8 cellular contexts compared by ENCODE assay signal in the genomic region with DNA sequence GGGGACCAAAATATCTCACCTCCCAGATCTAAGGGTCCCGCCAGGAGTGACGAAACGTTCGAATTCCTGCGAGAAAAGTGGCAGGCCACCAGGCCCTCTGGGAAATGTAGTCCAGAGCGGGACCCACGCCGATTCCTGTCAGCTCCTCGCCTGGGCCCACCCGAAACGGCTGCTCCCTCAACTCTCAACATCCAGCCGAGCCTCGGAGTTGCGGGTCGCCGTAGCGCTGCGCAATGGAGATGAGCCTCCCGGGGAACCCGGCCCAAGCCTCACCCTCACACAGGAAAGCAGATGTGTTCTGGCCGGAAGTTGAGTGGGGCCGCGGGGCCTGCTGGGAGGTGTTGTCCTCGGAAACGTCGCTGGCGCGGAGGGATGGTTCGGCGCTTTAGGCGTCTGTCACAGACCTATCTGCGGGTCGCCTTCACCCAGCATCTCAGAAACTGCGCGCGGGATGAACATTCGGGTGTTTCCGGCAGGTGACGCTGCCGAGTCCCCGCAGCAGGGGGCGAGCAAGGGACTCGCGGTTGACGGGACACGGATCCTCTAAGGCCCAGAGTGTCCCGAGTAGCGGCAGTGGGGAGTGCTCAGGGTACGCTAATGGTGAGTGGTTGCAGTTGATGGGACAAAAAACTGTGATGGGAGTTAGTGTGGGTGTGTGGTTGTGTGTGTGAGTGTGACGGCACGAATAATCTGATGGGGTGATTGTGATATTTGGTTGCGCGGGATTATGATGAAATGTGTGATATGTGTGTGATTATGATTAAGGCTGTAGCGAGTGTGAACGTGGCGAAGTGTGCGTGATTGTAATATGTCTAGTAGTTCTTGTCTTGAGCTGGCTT. TPM values are rescaled to one million over a fixed set of nuclear protein-coding genes. Genes with fewer than 3 reads are reported as not detected.
A peak's percentile ranks its signal among the peaks of the same experiment; 100 is the strongest.
DNase-seq lines count a peak whose midpoint lies in the region; TF ChIP-seq lines count a peak whose summit lies in the region.

A gene (plus strand): TSS at position 341 of the 839 bp plus-strand sequence. CDS start 6,439 bp downstream, outside the sequence.
A gene (minus strand): TSS at position 300 of the 839 bp plus-strand sequence. CDS start 1,124 bp downstream, outside the sequence.

- DNase-seq in ELR (ENCODE audit: low read depth): peak; percentile 91
- DNase-seq in H4 (ENCODE audit: low spot score): peak; percentile 61
- peak; percentile 84 for DNase-seq in NB4 (ENCODE audit: low read depth)
- peak; percentile 88 for DNase-seq in T-helper 22 cell (ENCODE audit: low read depth)
- DNase-seq in astrocyte of the cerebellum (ENCODE audit: low read depth): peak; percentile 72
- DNase-seq in hepatic stellate cell (ENCODE audit: low spot score): peak; percentile 85
- DNase-seq in putamen (ENCODE audit: low spot score): peak; percentile 89
- peak; percentile 80 to 83 for DNase-seq in uterus

- H3K27ac ChIP-seq in uterus: peak within 1 kb of the TSS; percentile 90 to 91

- no peaks in the 10 kb centered on the region for H3K4me1 ChIP-seq in uterus

- no peaks in the 10 kb centered on the region for H3K27me3 ChIP-seq in uterus

- no peaks in the 10 kb centered on the region for H3K9me3 ChIP-seq in uterus

- in situ Hi-C loops in astrocyte of the cerebellum (cut with HindIII; ENCODE audit: low sequenced_read_pairs): no loop called here

- intact Hi-C loops in uterus (cut with DNase I; ENCODE audit: low total_unique reads): no loop called here

- H3K36me3 ChIP-seq in uterus: no peaks in the 10 kb centered on the region

- TF ChIP-seq POLR2A in NB4 (IDR thresholded peaks at IDR 0.05; ENCODE audit: extremely low read depth, insufficient read length) (no peak), uterus (IDR thresholded peaks at IDR 0.05) (peak; percentile 9 to 11)

- H3K4me3 ChIP-seq in NB4 (ENCODE audit: low read depth, low read length) (peak within 1 kb of the TSS; percentile 69), astrocyte of the cerebellum (ENCODE audit: low read depth, low read length) (peak within 1 kb of the TSS; percentile 86), uterus (peak within 1 kb of the TSS; percentile 68 to 69)

- TF ChIP-seq CTCF in NB4 (IDR thresholded peaks at IDR 0.05; ENCODE audit: low read depth, low read length) (peak; percentile 16), astrocyte of the cerebellum (IDR thresholded peaks at IDR 0.05; ENCODE audit: low read depth, low read length, missing control alignments) (peak; percentile 67), uterus (IDR thresholded peaks at IDR 0.05) (peak; percentile 27 to 55 (median 47))

RNA-seq across cellular contexts. Expression of the first gene that starts in this region (rescaled TPM):
- 3.0 and 4.6 TPM in 2 replicates for total RNA-seq in H4 (2014; rRNA removed; shearing (Covaris generic))
- 10 to 100 TPM in 3 of 4 donors, 1 to 10 TPM in 1; 2.4 to 34.0 (median 15.5) TPM for total RNA-seq in uterus

RNA-seq across cellular contexts. Expression of the second gene that starts in this region (rescaled TPM):
- 0.91 TPM in 1 of 2 replicates, not detected in the other for total RNA-seq in H4 (2014; rRNA removed; shearing (Covaris generic))
- total RNA-seq in uterus: 10 to 100 TPM in 1 of 4 donors, 1 to 10 TPM in 3; 2.1 to 11.5 (median 5.1) TPM

Comparison
In these comparisons a context has a peak if more than half of its experiments do, and no peak if none do; other contexts are left out.
1. Peak in every context shown above with its lines: DNase-seq, H3K4me3 ChIP-seq and H3K27ac ChIP-seq.
2. CTCF ChIP-seq: peak in every context shown above with its lines; median percentile 67 in astrocyte of the cerebellum; 47 in uterus; 16 in NB4.